In the genomic region with DNA sequence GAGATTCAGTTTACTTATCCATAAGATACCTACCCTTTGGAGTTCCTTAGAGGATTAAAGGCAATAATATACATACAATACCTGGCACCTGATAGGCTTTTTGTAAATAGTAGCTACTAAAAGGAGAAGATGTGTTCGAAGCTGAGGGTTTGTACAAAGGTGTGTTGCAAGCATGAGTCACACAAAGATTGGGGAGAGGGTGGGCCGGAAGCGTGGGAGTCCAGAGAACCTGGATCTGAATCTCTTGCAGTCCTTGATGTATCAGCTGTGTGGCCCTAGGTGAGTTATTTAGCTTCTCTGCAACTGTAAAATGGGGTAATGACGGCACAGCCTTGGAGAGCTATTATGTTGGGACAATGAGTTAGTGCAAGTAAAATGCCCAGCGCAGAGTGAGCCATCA, we compare ENCODE assay signal across 31 cellular contexts.
"Had no signal": no experiment of that assay in that cellular context is flagged by ENCODE, and none has a peak within 500 bp of the region (broad histone marks: within the 10 kb centered on the region; RNA-seq: fewer than 3 reads in every experiment).

No MANE protein-coding gene starts in this region.

- H3K36me3 Mint-ChIP-seq: activated CD8-positive, alpha-beta memory T cell treated with anti-CD3 and anti-CD28 coated beads, Interleukin-2, amount 10 ng/mL, durations not matched to agents 7 days and 5 days; activated naive CD8-positive, alpha-beta T cell; immature natural killer cell; naive thymus-derived CD4-positive, alpha-beta T cell; stimulated activated naive B cell treated with anti-CD40 and anti-IgM and Interleukin-4, amounts not matched to agents 10 μg/mL and 1 μg/mL and 100 μg/mL, for 72 hours had no signal

- DNase-seq: activated B cell treated with CpG ODN at 0.5 μM for 24 hours; activated CD8-positive, alpha-beta memory T cell treated with anti-CD3 and anti-CD28 coated beads, Interleukin-2, amount 10 ng/mL, durations not matched to agents 7 days and 5 days; activated CD8-positive, alpha-beta T cell treated with anti-CD3 and anti-CD28 coated beads, Interleukin-2, amount 10 ng/mL, durations not matched to agents 7 days and 5 days; activated naive CD4-positive, alpha-beta T cell treated with Interleukin-2 at 50 U/mL for 16 hours; activated T-cell treated with anti-CD3 and anti-CD28 coated beads, Interleukin-2, amount 50 U/mL, for 48 hours; adrenal gland; aorta; body of pancreas; dorsolateral prefrontal cortex; effector memory CD4-positive, alpha-beta T cell; foreskin fibroblast; heart left ventricle; hypothalamus; immature natural killer cell; kidney; left colon; midbrain; naive thymus-derived CD4-positive, alpha-beta T cell; pancreas; stimulated activated CD4-positive, alpha-beta T cell treated with anti-CD3 and anti-CD28 coated beads, Interleukin-15, amount 100 ng/mL, for 24 hours; stimulated activated CD4-positive, alpha-beta T cell treated with anti-CD3 and anti-CD28 coated beads, Interleukin-2, amount 100 ng/mL, for 24 hours; stimulated activated naive B cell treated with anti-CD40 and anti-IgM and Interleukin-4, amounts not matched to agents 10 μg/mL and 1 μg/mL and 100 μg/mL, for 72 hours; stomach; thyroid gland; upper lobe of left lung had no signal

- H3K27ac Mint-ChIP-seq: activated B cell treated with CpG ODN at 0.5 μM for 24 hours; activated CD8-positive, alpha-beta memory T cell treated with anti-CD3 and anti-CD28 coated beads, Interleukin-2, amount 10 ng/mL, durations not matched to agents 7 days and 5 days; activated CD8-positive, alpha-beta T cell treated with anti-CD3 and anti-CD28 coated beads, Interleukin-2, amount 10 ng/mL, durations not matched to agents 7 days and 5 days; activated naive CD8-positive, alpha-beta T cell; immature natural killer cell; naive thymus-derived CD4-positive, alpha-beta T cell; stimulated activated naive B cell treated with anti-CD40 and anti-IgM and Interleukin-4, amounts not matched to agents 10 μg/mL and 1 μg/mL and 100 μg/mL, for 72 hours; T-helper 2 cell treated with Interferon-gamma antibody and Interleukin-4, amounts not matched to agents 5 μg/mL and 100 μg/mL, for 36 hours had no signal

- H3K4me1 Mint-ChIP-seq: activated B cell treated with CpG ODN at 0.5 μM for 24 hours; activated CD8-positive, alpha-beta memory T cell treated with anti-CD3 and anti-CD28 coated beads, Interleukin-2, amount 10 ng/mL, durations not matched to agents 7 days and 5 days; immature natural killer cell; stimulated activated naive B cell treated with anti-CD40 and anti-IgM and Interleukin-4, amounts not matched to agents 10 μg/mL and 1 μg/mL and 100 μg/mL, for 72 hours had no signal

- H3K4me1 ChIP-seq: adrenal gland, body of pancreas, heart left ventricle, pancreas, right atrium auricular region, stomach, thyroid gland, upper lobe of left lung, vagina had no signal

- H3K4me3 Mint-ChIP-seq: activated B cell treated with CpG ODN at 0.5 μM for 24 hours; activated CD8-positive, alpha-beta memory T cell treated with anti-CD3 and anti-CD28 coated beads, Interleukin-2, amount 10 ng/mL, durations not matched to agents 7 days and 5 days; activated CD8-positive, alpha-beta T cell treated with anti-CD3 and anti-CD28 coated beads, Interleukin-2, amount 10 ng/mL, durations not matched to agents 7 days and 5 days; activated naive CD8-positive, alpha-beta T cell; immature natural killer cell; naive thymus-derived CD4-positive, alpha-beta T cell; stimulated activated naive B cell treated with anti-CD40 and anti-IgM and Interleukin-4, amounts not matched to agents 10 μg/mL and 1 μg/mL and 100 μg/mL, for 72 hours; T-helper 2 cell treated with Interferon-gamma antibody and Interleukin-4, amounts not matched to agents 5 μg/mL and 100 μg/mL, for 36 hours had no signal

- ATAC-seq: activated CD8-positive, alpha-beta memory T cell treated with anti-CD3 and anti-CD28 coated beads, Interleukin-2, amount 10 ng/mL, durations not matched to agents 7 days and 5 days; activated CD8-positive, alpha-beta T cell treated with anti-CD3 and anti-CD28 coated beads, Interleukin-2, amount 10 ng/mL, durations not matched to agents 7 days and 5 days; body of pancreas; esophagus mucosa; heart left ventricle; left colon; naive thymus-derived CD4-positive, alpha-beta T cell; pancreas; stimulated activated naive B cell treated with anti-CD40 and anti-IgM and Interleukin-4, amounts not matched to agents 10 μg/mL and 1 μg/mL and 100 μg/mL, for 72 hours had no signal

- H3K4me3 ChIP-seq: adrenal gland, body of pancreas, coronary artery, dorsolateral prefrontal cortex, heart left ventricle, pancreas, right atrium auricular region, stomach, thyroid gland, upper lobe of left lung, vagina had no signal

- H3K9me3 ChIP-seq: adrenal gland, body of pancreas, heart left ventricle, pancreas, right atrium auricular region, stomach, thyroid gland, upper lobe of left lung, vagina had no signal

- H3K9me3 Mint-ChIP-seq: activated B cell treated with CpG ODN at 0.5 μM for 24 hours; immature natural killer cell; stimulated activated naive B cell treated with anti-CD40 and anti-IgM and Interleukin-4, amounts not matched to agents 10 μg/mL and 1 μg/mL and 100 μg/mL, for 72 hours; T-helper 2 cell treated with Interferon-gamma antibody and Interleukin-4, amounts not matched to agents 5 μg/mL and 100 μg/mL, for 36 hours had no signal

- H3K36me3 ChIP-seq: adrenal gland, heart left ventricle, pancreas, right atrium auricular region, stomach, thyroid gland, upper lobe of left lung, vagina had no signal

- H3K27ac ChIP-seq: adrenal gland, body of pancreas, coronary artery, dorsolateral prefrontal cortex, heart left ventricle, pancreas, right atrium auricular region, stomach, thyroid gland, upper lobe of left lung, vagina had no signal

- H3K27me3 ChIP-seq: adrenal gland, body of pancreas, pancreas, right atrium auricular region, thyroid gland, upper lobe of left lung, vagina had no signal
